9 cellular contexts compared by ENCODE assay signal in the genomic region with DNA sequence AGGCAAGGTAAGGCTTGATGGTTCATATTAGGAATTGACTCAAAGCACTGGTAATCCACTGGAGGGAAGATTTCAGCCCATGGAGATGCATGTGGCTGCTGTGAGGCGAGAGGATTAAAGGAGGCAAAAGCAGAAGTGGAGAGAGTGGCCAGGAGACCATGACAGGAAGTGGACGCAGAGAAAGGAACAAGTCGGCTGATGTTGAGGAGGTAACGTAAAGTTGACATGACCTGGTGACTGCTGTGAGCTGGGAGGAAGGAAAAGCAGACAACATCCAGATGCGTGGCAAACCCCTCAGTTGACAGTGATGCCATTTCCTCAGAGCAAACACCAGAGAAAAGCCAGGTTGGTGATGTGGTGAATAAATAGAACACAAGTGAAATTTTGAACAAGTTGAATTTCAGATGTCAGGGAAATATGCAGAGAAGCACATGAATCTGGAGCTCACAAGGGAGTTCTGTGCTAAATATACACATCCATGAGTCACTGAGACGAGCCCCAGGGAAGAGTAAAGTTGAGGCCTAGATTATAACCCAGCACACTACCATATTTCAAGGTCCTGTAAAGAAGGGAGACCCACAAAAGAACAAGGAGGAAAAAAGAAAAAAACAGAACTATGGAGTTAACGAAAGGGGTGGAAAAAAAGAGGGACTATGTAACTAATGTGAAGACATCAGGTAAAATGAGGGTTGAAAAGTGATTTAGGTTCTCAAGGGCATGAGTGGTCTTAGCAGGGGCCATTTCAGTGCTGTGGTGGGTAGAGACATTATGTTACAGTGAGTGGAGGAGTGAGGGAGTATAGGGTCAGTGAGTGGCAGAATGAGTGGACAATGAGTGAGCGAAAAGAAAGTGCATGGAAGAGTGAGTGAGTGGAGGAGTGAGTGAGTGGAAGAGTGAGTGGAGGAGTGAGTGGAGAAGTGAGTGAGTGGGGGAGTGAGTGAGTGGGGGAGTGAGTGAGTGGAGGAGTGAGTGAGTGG.
DNase-seq lines count a peak whose midpoint lies in the region; ATAC-seq and TF ChIP-seq lines count a peak whose summit lies in the region.
"Had no signal": no experiment of that assay in that cellular context is flagged by ENCODE, and none has a peak within 500 bp of the region (broad histone marks: within the 10 kb centered on the region; RNA-seq: fewer than 3 reads in every experiment).

No MANE protein-coding gene starts in this region.

- no peak overlapping the region for H3K27ac Mint-ChIP-seq in neural progenitor cell

- no peaks in the 10 kb centered on the region for H3K9me3 Mint-ChIP-seq in neural progenitor cell

- DNase-seq in NCI-H526 treated with DMSO at 0.1 percent for 48 hours (lab: John Stamatoyannopoulos, UW) (no peak), tibial artery (no peak), MM.1S (no peak), neural progenitor cell (ENCODE audit: low spot score) (no peak)
- DNase-seq: stimulated activated CD4-positive, alpha-beta T cell treated with anti-CD3 and anti-CD28 coated beads, Interleukin-15, amount 100 ng/mL, for 24 hours had no signal

- H3F3A ChIP-seq in MM.1S (ENCODE audit: insufficient read depth, low read length) (no peaks in the 10 kb centered on the region), neural progenitor cell (ENCODE audit: low read depth) (no peaks in the 10 kb centered on the region)

- H3K4me2 ChIP-seq in BLaER1 treated with 17β-estradiol and CSF1 and Interleukin-3, amounts not matched to agents 10 nM and 100 nM = peak overlapping the region; percentile 52 to 86 (median 73)
- H3K4me2 ChIP-seq in MM.1S (ENCODE audit: low read depth, low read length) = no peak overlapping the region
- no peak overlapping the region for H3K4me2 ChIP-seq in neural progenitor cell

- H3K9me2 ChIP-seq in MM.1S (replicated peaks; ENCODE audit: insufficient read depth, low read length) = no peaks in the 10 kb centered on the region

- peak overlapping the region; percentile 15 to 80 (median 65); a peak in 21 of 22 replicates for H3K27ac ChIP-seq in BLaER1 treated with 17β-estradiol and CSF1 and Interleukin-3, amounts not matched to agents 10 nM and 100 nM
- H3K27ac ChIP-seq in cingulate gyrus (ENCODE audit: low read depth, low read length) (peak overlapping the region; percentile 30), tibial artery (no peak overlapping the region), MM.1S (ENCODE audit: low read length) (no peak overlapping the region), neural progenitor cell (no peak overlapping the region)

- no peaks in the 10 kb centered on the region for H3K36me3 Mint-ChIP-seq in neural progenitor cell

- no peaks in the 10 kb centered on the region for H3K27me3 ChIP-seq in BLaER1 treated with 17β-estradiol and CSF1 and Interleukin-3, amounts not matched to agents 10 nM and 100 nM
- H3K27me3 ChIP-seq in tibial artery = no peaks in the 10 kb centered on the region
- H3K27me3 ChIP-seq in MM.1S (replicated peaks; ENCODE audit: insufficient read depth, low read length) = no peaks in the 10 kb centered on the region
- H3K27me3 ChIP-seq in neural progenitor cell = no peaks in the 10 kb centered on the region

- peaks cover 5% of the 10 kb centered on the region for H3K4me1 Mint-ChIP-seq in neural progenitor cell

- peak overlapping the region in 7 of 11 experiments; percentile 1 to 57 (median 21); a peak in 10 of 22 replicates for H3K9ac ChIP-seq in BLaER1 treated with 17β-estradiol and CSF1 and Interleukin-3, amounts not matched to agents 10 nM and 100 nM
- H3K9ac ChIP-seq in MM.1S (ENCODE audit: low read length) = no peak overlapping the region
- no peak overlapping the region for H3K9ac ChIP-seq in neural progenitor cell

- no peak overlapping the region for H2AFZ ChIP-seq in MM.1S (ENCODE audit: low read length)
- no peak overlapping the region for H2AFZ ChIP-seq in neural progenitor cell (replicated peaks)

- H3K4me3 Mint-ChIP-seq in neural progenitor cell = no peak overlapping the region

- no peak for TF ChIP-seq CTCF in tibial artery (IDR thresholded peaks at IDR 0.05)
- no peak for TF ChIP-seq CTCF in MM.1S (IDR thresholded peaks at IDR 0.05; ENCODE audit: low read length)
- no peak for TF ChIP-seq CTCF in neural progenitor cell (IDR thresholded peaks at IDR 0.05)

- no peak overlapping the region for H3K4me3 ChIP-seq in BLaER1 treated with 17β-estradiol and CSF1 and Interleukin-3, amounts not matched to agents 10 nM and 100 nM
- H3K4me3 ChIP-seq in tibial artery (no peak overlapping the region), MM.1S (ENCODE audit: low read length) (no peak overlapping the region), neural progenitor cell (no peak overlapping the region)

- intact Hi-C loops in tibial artery (cut with DNase I; ENCODE audit: low total_unique reads) = no loop called here

- H3K79me2 ChIP-seq in MM.1S (ENCODE audit: low read length) (no peaks in the 10 kb centered on the region), neural progenitor cell (ENCODE audit: low read depth) (no peaks in the 10 kb centered on the region)

- peaks cover 35 to 61% (median 46%) of the 10 kb centered on the region in 10 experiments for H3K4me1 ChIP-seq in BLaER1 treated with 17β-estradiol and CSF1 and Interleukin-3, amounts not matched to agents 10 nM and 100 nM
- H3K4me1 ChIP-seq in tibial artery = no peaks in the 10 kb centered on the region
- H3K4me1 ChIP-seq in MM.1S (ENCODE audit: low read length) = 0 out of 2 replicates have a peak, but pooled peaks cover 2% of the 10 kb centered on the region
- H3K4me1 ChIP-seq in neural progenitor cell = no peaks in the 10 kb centered on the region

- peaks cover 0 to 5% (median 0%) of the 10 kb centered on the region in 11 experiments; a peak in 5 of 22 replicates for H3K9me3 ChIP-seq in BLaER1 treated with 17β-estradiol and CSF1 and Interleukin-3, amounts not matched to agents 10 nM and 100 nM (replicated peaks in 1 of 11)
- no peaks in the 10 kb centered on the region for H3K9me3 ChIP-seq in tibial artery
- H3K9me3 ChIP-seq in MM.1S (replicated peaks; ENCODE audit: insufficient read depth, low read length) = no peaks in the 10 kb centered on the region
- no peaks in the 10 kb centered on the region for H3K9me3 ChIP-seq in neural progenitor cell (ENCODE audit: low read depth)

- H4K20me1 ChIP-seq in BLaER1 treated with 17β-estradiol and CSF1 and Interleukin-3, amounts not matched to agents 10 nM and 100 nM = no peaks in the 10 kb centered on the region
- H4K20me1 ChIP-seq in MM.1S (ENCODE audit: insufficient read depth, low read length) = no peaks in the 10 kb centered on the region
- H4K20me1 ChIP-seq in neural progenitor cell (ENCODE audit: low read depth) = no peaks in the 10 kb centered on the region

- no peaks in the 10 kb centered on the region for H3K36me3 ChIP-seq in BLaER1 treated with 17β-estradiol and CSF1 and Interleukin-3, amounts not matched to agents 10 nM and 100 nM
- no peaks in the 10 kb centered on the region for H3K36me3 ChIP-seq in tibial artery
- H3K36me3 ChIP-seq in MM.1S (replicated peaks; ENCODE audit: insufficient read depth, low read length) = no peaks in the 10 kb centered on the region
- no peaks in the 10 kb centered on the region for H3K36me3 ChIP-seq in neural progenitor cell

- ATAC-seq in GM21381 (IDR thresholded peaks at IDR 0.05; ENCODE audit: unreplicated experiment) (peak; percentile 41), HG03565 (IDR thresholded peaks at IDR 0.05; ENCODE audit: unreplicated experiment) (peak; percentile 29)

- H3K27me3 Mint-ChIP-seq in neural progenitor cell (ENCODE audit: insufficient read depth, low read depth) = no peaks in the 10 kb centered on the region

Comparison
In these comparisons a context has a peak if more than half of its experiments do, and no peak if none do; other contexts are left out.
1. H3K27ac ChIP-seq: peak in BLaER1 treated with 17β-estradiol and CSF1 and Interleukin-3, amounts not matched to agents 10 nM and 100 nM (11 of 11) and cingulate gyrus (single experiment); none in tibial artery (0 of 2), MM.1S (single experiment) and neural progenitor cell (single experiment).
2. H3K4me2 ChIP-seq: peak in BLaER1 treated with 17β-estradiol and CSF1 and Interleukin-3, amounts not matched to agents 10 nM and 100 nM (11 of 11); none in MM.1S (single experiment) and neural progenitor cell (single experiment).
3. H3K9ac ChIP-seq: peak in BLaER1 treated with 17β-estradiol and CSF1 and Interleukin-3, amounts not matched to agents 10 nM and 100 nM (7 of 11); none in MM.1S (single experiment) and neural progenitor cell (single experiment).